ENCODE assay signal across 8 cellular contexts in genomic region chrX:68894513-68895338, GRCh38.
A peak's percentile ranks its signal among the peaks of the same experiment; 100 is the strongest.
DNase-seq lines count a peak whose midpoint lies in the region; ATAC-seq and TF ChIP-seq lines count a peak whose summit lies in the region.

No MANE protein-coding gene starts in this region.

- no peak overlapping the region for H3K9ac ChIP-seq in MM.1S (ENCODE audit: low read length)

- no peaks in the 10 kb centered on the region for H3K79me2 ChIP-seq in MM.1S (ENCODE audit: low read length)

- no peaks in the 10 kb centered on the region for H3K9me3 Mint-ChIP-seq in activated T-cell treated with anti-CD3 and anti-CD28 coated beads, Interleukin-2, amount 50 U/mL, for 72 hours
- H3K9me3 Mint-ChIP-seq in neural crest cell: peaks cover 4% of the 10 kb centered on the region

- DNase-seq in COR-L47 (lab: John Stamatoyannopoulos, UW) (peak; percentile 34), NCI-H1436 (lab: John Stamatoyannopoulos, UW) (peak; percentile 85), foreskin melanocyte (peak; percentile 12), neural crest cell (ENCODE audit: low read depth, low spot score) (no peak), MM.1S (no peak)
- DNase-seq in activated T-cell treated with anti-CD3 and anti-CD28 coated beads, Interleukin-2, amount 50 U/mL, for 72 hours: peak; percentile 7 to 12

- no peak overlapping the region for H2AFZ ChIP-seq in MM.1S (ENCODE audit: low read length)

- H3K27me3 ChIP-seq in MM.1S (replicated peaks; ENCODE audit: insufficient read depth, low read length): no peaks in the 10 kb centered on the region

- no peaks in the 10 kb centered on the region for H3K4me1 ChIP-seq in MM.1S (ENCODE audit: low read length)

- TF ChIP-seq CTCF in neural crest cell (conservative IDR thresholded peaks at IDR 0.05): no peak
- TF ChIP-seq CTCF in MM.1S (IDR thresholded peaks at IDR 0.05; ENCODE audit: low read length): no peak

- H3K4me3 ChIP-seq in MM.1S (ENCODE audit: low read length): no peak overlapping the region

- H3K27ac Mint-ChIP-seq in activated T-cell treated with anti-CD3 and anti-CD28 coated beads, Interleukin-2, amount 50 U/mL, for 72 hours: no peak overlapping the region
- H3K27ac Mint-ChIP-seq in neural crest cell (ENCODE audit: unreplicated experiment): peak overlapping the region; percentile 9

- no peaks in the 10 kb centered on the region for H3K9me3 ChIP-seq in MM.1S (replicated peaks; ENCODE audit: insufficient read depth, low read length)

- H3K4me2 ChIP-seq in MM.1S (ENCODE audit: low read depth, low read length): no peak overlapping the region

- H3K27me3 Mint-ChIP-seq in activated T-cell treated with anti-CD3 and anti-CD28 coated beads, Interleukin-2, amount 50 U/mL, for 72 hours (ENCODE audit: low read depth): peaks cover 12% of the 10 kb centered on the region
- no peaks in the 10 kb centered on the region for H3K27me3 Mint-ChIP-seq in neural crest cell (ENCODE audit: low read depth)

- no peaks in the 10 kb centered on the region for H3F3A ChIP-seq in MM.1S (ENCODE audit: insufficient read depth, low read length)

- ATAC-seq in activated T-cell treated with anti-CD3 and anti-CD28 coated beads, Interleukin-2, amount 50 U/mL, for 72 hours (replicated peaks in 1 of 2): peak; percentile 50 to 58
- ATAC-seq in GM21367 (IDR thresholded peaks at IDR 0.05; ENCODE audit: unreplicated experiment) (no peak), GM18520 (IDR thresholded peaks at IDR 0.05; ENCODE audit: unreplicated experiment) (no peak)

- H3K27ac ChIP-seq in MM.1S (ENCODE audit: low read length): no peak overlapping the region

- H3K36me3 Mint-ChIP-seq in activated T-cell treated with anti-CD3 and anti-CD28 coated beads, Interleukin-2, amount 50 U/mL, for 72 hours (ENCODE audit: insufficient read depth in 2 of 2): no peaks in the 10 kb centered on the region
- no peaks in the 10 kb centered on the region for H3K36me3 Mint-ChIP-seq in neural crest cell (ENCODE audit: low read depth)

- no peaks in the 10 kb centered on the region for H3K36me3 ChIP-seq in MM.1S (replicated peaks; ENCODE audit: insufficient read depth, low read length)

- H3K9me2 ChIP-seq in MM.1S (replicated peaks; ENCODE audit: insufficient read depth, low read length): no peaks in the 10 kb centered on the region

- no peaks in the 10 kb centered on the region for H3K4me1 Mint-ChIP-seq in activated T-cell treated with anti-CD3 and anti-CD28 coated beads, Interleukin-2, amount 50 U/mL, for 72 hours (ENCODE audit: low read depth)
- peaks cover 35% of the 10 kb centered on the region for H3K4me1 Mint-ChIP-seq in neural crest cell

- H3K4me3 Mint-ChIP-seq in activated T-cell treated with anti-CD3 and anti-CD28 coated beads, Interleukin-2, amount 50 U/mL, for 72 hours: peak overlapping the region; percentile 40 to 49
- H3K4me3 Mint-ChIP-seq in neural crest cell: peak overlapping the region; percentile 55

- no peaks in the 10 kb centered on the region for H4K20me1 ChIP-seq in MM.1S (ENCODE audit: insufficient read depth, low read length)

Comparison
In these comparisons a context has a peak if more than half of its experiments do, and no peak if none do; other contexts are left out.
1. DNase-seq: peak in COR-L47 (single experiment), NCI-H1436 (single experiment), activated T-cell treated with anti-CD3 and anti-CD28 coated beads, Interleukin-2, amount 50 U/mL, for 72 hours (2 of 2) and foreskin melanocyte (single experiment); none in neural crest cell (single experiment) and MM.1S (single experiment).
2. ATAC-seq: peak in activated T-cell treated with anti-CD3 and anti-CD28 coated beads, Interleukin-2, amount 50 U/mL, for 72 hours (2 of 2); none in GM21367 (single experiment) and GM18520 (single experiment).